Comparison of ENCODE assay signal across 1 cellular context in genomic region chr5:43068037-43068436, GRCh38.
TF ChIP-seq lines count a peak whose summit lies in the region.

No MANE protein-coding gene starts in this region.

TF ChIP-seq in K562, 482 proteins besides CTCF, POLR2A, EP300 and RAD21:
- no peak for TF ChIP-seq ILK (tag; IDR thresholded peaks at IDR 0.05; ENCODE audit: borderline replicate concordance, low read depth)
- 0 out of 2 replicates have a peak, but pooled peaks have one; percentile 9 for TF ChIP-seq HMBOX1 (IDR thresholded peaks at IDR 0.05)
- no peak for TF ChIP-seq ZNF592 (IDR thresholded peaks at IDR 0.05)
- no peak for TF ChIP-seq ZMIZ1 (IDR thresholded peaks at IDR 0.05; ENCODE audit: low read depth in 2 of 2, low read length in 2 of 2)
- TF ChIP-seq ZNF277 (CRISPR knock-in tag; IDR thresholded peaks at IDR 0.05; ENCODE audit: borderline replicate concordance), result no peak
- TF ChIP-seq YY1 (IDR thresholded peaks at IDR 0.05; ENCODE audit: borderline replicate concordance in 1 of 3, control insufficient read depth in 1 of 3, extremely low read depth in 1 of 3, insufficient read depth in 3 of 3, insufficient read length in 1 of 3, insufficient replicate concordance in 2 of 3, low read depth in 1 of 3, low read length in 2 of 3), result peak in 1 of 3 experiments; percentile 63
- no peak for TF ChIP-seq CTBP1 (IDR thresholded peaks at IDR 0.05; ENCODE audit: borderline replicate concordance)
- no peak for TF ChIP-seq CBX5 (IDR thresholded peaks at IDR 0.05; ENCODE audit: borderline replicate concordance, low read depth)
- TF ChIP-seq FOXA1 (IDR thresholded peaks at IDR 0.05; ENCODE audit: borderline replicate concordance), result no peak
- no peak for TF ChIP-seq EZH2 (IDR thresholded peaks at IDR 0.05; ENCODE audit: borderline replicate concordance, low read depth, low read length)
- no peak for TF ChIP-seq FOXJ3 (CRISPR knock-in tag; IDR thresholded peaks at IDR 0.05)
- 0 out of 2 replicates have a peak, but pooled peaks have one; percentile 10 for TF ChIP-seq CREB1 (IDR thresholded peaks at IDR 0.05)
- TF ChIP-seq CREB1 (CRISPR knock-in tag; IDR thresholded peaks at IDR 0.05), result no peak
